Comparison of ENCODE assay signal across 6 cellular contexts in genomic region chr17:50114849-50115357, GRCh38. TPM values are rescaled to one million over a fixed set of nuclear protein-coding genes. Genes with fewer than 3 reads are reported as not detected.
DNase-seq lines count a peak whose midpoint lies in the region; ATAC-seq and TF ChIP-seq lines count a peak whose summit lies in the region.

No MANE protein-coding gene starts in this region.

- no peak overlapping the region for H3K4me2 ChIP-seq in OCI-LY3 (ENCODE audit: low read length)

- no peak for TF ChIP-seq POLR2A in testis (IDR thresholded peaks at IDR 0.05)

- no peaks in the 10 kb centered on the region for H4K20me1 ChIP-seq in OCI-LY3 (ENCODE audit: insufficient read depth, low read length)

- 35 to 51% methylated on average over 6 of the region's 6 CpGs for WGBS in testis, 2 donors

- H2AFZ ChIP-seq in OCI-LY3 (ENCODE audit: low read depth, low read length) = no peak overlapping the region

- H3K27ac ChIP-seq in right atrium auricular region = peak overlapping the region; percentile 94 to 100
- no peak overlapping the region for H3K27ac ChIP-seq in OCI-LY3 (ENCODE audit: low read length)
- H3K27ac ChIP-seq in testis = no peak overlapping the region

- DNase-seq in right atrium auricular region (ENCODE audit: low spot score) (no peak), Right ventricle myocardium inferior (ENCODE audit: missing footprints) (no peak), epithelial cell of proximal tubule (ENCODE audit: low read depth) (no peak), testis (peak; percentile 81)

- H3K9me3 ChIP-seq in right atrium auricular region (no peaks in the 10 kb centered on the region), OCI-LY3 (ENCODE audit: insufficient read depth, low read length) (no peaks in the 10 kb centered on the region), testis (no peaks in the 10 kb centered on the region)

- intact Hi-C loops in Right ventricle myocardium inferior (cut with DNase I) = loop anchor here (5.0 kb wide), 2 partner anchors 37 to 47 kb away; partner anchors contain the start of gene PPP1R9B
- intact Hi-C loops in testis (cut with DNase I; ENCODE audit: low total_unique reads) = no loop called here

- ATAC-seq in Right ventricle myocardium inferior (no peak), GM21390 (IDR thresholded peaks at IDR 0.05; ENCODE audit: unreplicated experiment) (no peak)

- H3K36me3 ChIP-seq in right atrium auricular region (peaks cover 8% of the 10 kb centered on the region), OCI-LY3 (replicated peaks; ENCODE audit: low read depth, low read length) (no peaks in the 10 kb centered on the region), testis (ENCODE audit: low read depth, missing control alignments) (no peaks in the 10 kb centered on the region)

- TF ChIP-seq CTCF in right atrium auricular region (IDR thresholded peaks at IDR 0.05) (peak; percentile 51 to 73), OCI-LY3 (IDR thresholded peaks at IDR 0.05; ENCODE audit: low read depth, low read length) (peak; percentile 87), epithelial cell of proximal tubule (conservative IDR thresholded peaks at IDR 0.05; ENCODE audit: low read depth, low read length) (peak; percentile 83), testis (IDR thresholded peaks at IDR 0.05) (peak in 2 of 3 experiments; percentile 50 to 59)

- H3K4me1 ChIP-seq in right atrium auricular region (peaks cover 0 to 70% of the 10 kb centered on the region in 2 donors), OCI-LY3 (ENCODE audit: low read length) (0 out of 2 replicates have a peak, but pooled peaks cover 6% of the 10 kb centered on the region), testis (peaks cover 25% of the 10 kb centered on the region)

- H3K27me3 ChIP-seq in right atrium auricular region (no peaks in the 10 kb centered on the region), OCI-LY3 (ENCODE audit: low read depth, low read length) (peaks cover 3% of the 10 kb centered on the region), testis (no peaks in the 10 kb centered on the region)

- H3K79me2 ChIP-seq in OCI-LY3 (ENCODE audit: low read length) = no peaks in the 10 kb centered on the region

- no peak overlapping the region for H3K9ac ChIP-seq in OCI-LY3 (ENCODE audit: low read length)

- no peak overlapping the region for H3K4me3 ChIP-seq in right atrium auricular region
- H3K4me3 ChIP-seq in OCI-LY3 (ENCODE audit: low read length) = no peak overlapping the region
- no peak overlapping the region for H3K4me3 ChIP-seq in epithelial cell of proximal tubule (ENCODE audit: low read depth, low read length)
- H3K4me3 ChIP-seq in testis = no peak overlapping the region

RNA-seq across cellular contexts. Expression of gene SAMD14, which starts 15.1 kb away (rescaled TPM):
- total RNA-seq in right atrium auricular region (1 to 10 TPM in 1 of 2 donors, under 1 TPM in 1; 0.78 to 1.1 TPM), Right ventricle myocardium inferior (1.7 TPM), epithelial cell of proximal tubule (2.9 and 11.5 TPM in 2 replicates), testis (1 to 10 TPM; 3.2 to 3.3 TPM)
- 5.2 TPM for polyA plus RNA-seq in testis (ENCODE audit: insufficient read depth, low read depth, low replicate concordance)

RNA-seq across cellular contexts. Expression of gene PDK2, which starts 19.8 kb away (rescaled TPM):
- total RNA-seq in right atrium auricular region (100 to 1,000 TPM; 186 to 214 TPM), Right ventricle myocardium inferior (260 TPM), epithelial cell of proximal tubule (6.1 and 17.5 TPM in 2 replicates), testis (10 to 100 TPM; 50.6 to 62.1 TPM)
- 56.4 TPM for polyA plus RNA-seq in testis (ENCODE audit: insufficient read depth, low read depth, low replicate concordance)

RNA-seq across cellular contexts. Expression of gene PPP1R9B, which starts 35.6 kb away (rescaled TPM):
- 10 to 100 TPM; 16.9 to 24.2 TPM for total RNA-seq in right atrium auricular region
- 38.4 TPM for total RNA-seq in Right ventricle myocardium inferior
- 32.9 and 33.8 TPM in 2 replicates for total RNA-seq in epithelial cell of proximal tubule
- total RNA-seq in testis = 10 to 100 TPM; 81.1 to 82.4 TPM
- polyA plus RNA-seq in testis (ENCODE audit: insufficient read depth, low read depth, low replicate concordance) = 49.1 TPM

RNA-seq across cellular contexts. Expression of gene SGCA, which starts 50.9 kb away (rescaled TPM):
- total RNA-seq in right atrium auricular region = 100 to 1,000 TPM; 120 to 207 TPM
- 151 TPM for total RNA-seq in Right ventricle myocardium inferior
- 0.69 TPM in 1 of 2 replicates, not detected in the other for total RNA-seq in epithelial cell of proximal tubule
- total RNA-seq in testis = 1 to 10 TPM; 2.4 to 7.6 TPM
- 33.1 TPM for polyA plus RNA-seq in testis (ENCODE audit: insufficient read depth, low read depth, low replicate concordance)

RNA-seq across cellular contexts. Expression of gene ITGA3, which starts 59.0 kb away (rescaled TPM):
- total RNA-seq in right atrium auricular region (10 to 100 TPM; 29.5 to 61.8 TPM), Right ventricle myocardium inferior (16.4 TPM), epithelial cell of proximal tubule (630 and 668 TPM in 2 replicates), testis (10 to 100 TPM; 24.2 to 30.7 TPM)
- 20.0 TPM for polyA plus RNA-seq in testis (ENCODE audit: insufficient read depth, low read depth, low replicate concordance)

Comparison
In these comparisons a context has a peak if more than half of its experiments do, and no peak if none do; other contexts are left out.
1. H3K27ac ChIP-seq: peak in right atrium auricular region (2 of 2); none in OCI-LY3 (single experiment) and testis (0 of 2).
2. Peak in every context shown above with its lines, with median percentiles within 50 percentile points of each other: CTCF ChIP-seq.